ENCODE assay signal across 19 cellular contexts in genomic region chr1:183909672-183910071, GRCh38.
DNase-seq lines count a peak whose midpoint lies in the region; ATAC-seq and TF ChIP-seq lines count a peak whose summit lies in the region.
"Had no signal": no experiment of that assay in that cellular context is flagged by ENCODE, and none has a peak within 500 bp of the region (broad histone marks: within the 10 kb centered on the region; RNA-seq: fewer than 3 reads in every experiment).

No MANE protein-coding gene starts in this region.

- peaks cover 26% of the 10 kb centered on the region for H3K4me1 ChIP-seq in A673 (ENCODE audit: insufficient read depth, low read length, poor library complexity, severe bottlenecking)
- H3K4me1 ChIP-seq in effector memory CD4-positive, alpha-beta T cell (ENCODE audit: control insufficient read depth, insufficient read depth, low read length, poor library complexity, severe bottlenecking) = no peaks in the 10 kb centered on the region

- intact Hi-C loops in A673 (cut with micrococcal nuclease; ENCODE audit: unreplicated experiment) = no loop called here
- intact Hi-C loops in activated CD4-positive, alpha-beta memory T cell treated with anti-CD3 and anti-CD28 coated beads for 36 hours (cut with micrococcal nuclease) = loop anchor here (5.0 kb wide), 1 partner anchor 253 kb away; no protein-coding TSS in a partner anchor

- POLR2A ChIA-PET in A673 (lab: Charles Lee; ENCODE audit: low non-redundant PET) = no interaction called here
- POLR2A ChIA-PET in activated CD4-positive, alpha-beta memory T cell treated with anti-CD3 and anti-CD28 coated beads for 36 hours (lab: Charles Lee) = no interaction called here

- H3K27ac ChIP-seq in A673 (ENCODE audit: low read depth, low read length, poor library complexity, severe bottlenecking) = peak overlapping the region; percentile 30
- no peak overlapping the region for H3K27ac ChIP-seq in effector memory CD4-positive, alpha-beta T cell (ENCODE audit: insufficient read depth, low read length, poor library complexity, severe bottlenecking)
- H3K27ac ChIP-seq: RWPE1 had no signal

- H3K4me1 Mint-ChIP-seq in activated CD4-positive, alpha-beta memory T cell treated with anti-CD3 and anti-CD28 coated beads for 36 hours (ENCODE audit: low read depth) = peaks cover 13% of the 10 kb centered on the region
- H3K4me1 Mint-ChIP-seq in neural crest cell = peaks cover 11% of the 10 kb centered on the region

- TF ChIP-seq CTCF in A673 (conservative IDR thresholded peaks at IDR 0.05; ENCODE audit: low read depth, low read length) = no peak
- no peak for TF ChIP-seq CTCF in GM12865 (IDR thresholded peaks at IDR 0.05; ENCODE audit: insufficient read depth, low read depth, low read length, missing control alignments)
- TF ChIP-seq CTCF in neural crest cell (conservative IDR thresholded peaks at IDR 0.05) = no peak

- H3K36me3 ChIP-seq in A673 (ENCODE audit: insufficient read depth, low read length, poor library complexity, severe bottlenecking) = peaks cover 98% of the 10 kb centered on the region
- no peaks in the 10 kb centered on the region for H3K36me3 ChIP-seq in effector memory CD4-positive, alpha-beta T cell (ENCODE audit: control insufficient read depth, insufficient read depth, low read length)

- DNase-seq in A673 (ENCODE audit: low spot score) (no peak), GM12865 (ENCODE audit: low read depth) (peak; percentile 48), neural crest cell (ENCODE audit: low read depth, low spot score) (no peak), H4 (ENCODE audit: low spot score) (no peak), NCI-H524 (lab: John Stamatoyannopoulos, UW) (no peak)
- DNase-seq in activated CD4-positive, alpha-beta memory T cell treated with anti-CD3 and anti-CD28 coated beads for 36 hours = peak; percentile 18
- DNase-seq in effector memory CD4-positive, alpha-beta T cell = no peak
- DNase-seq: CD4-positive, alpha-beta T cell; EL; KBM-7; NCI-H1436; NCI-H2029; NCI-H2171 treated with DMSO at 0.1 percent for 48 hours; NCI-H446 treated with DMSO at 0.1 percent for 48 hours; NCI-H748 treated with DMSO at 0.1 percent for 48 hours; PC-3 had no signal

- H3K27me3 Mint-ChIP-seq in activated CD4-positive, alpha-beta memory T cell treated with anti-CD3 and anti-CD28 coated beads for 36 hours = no peaks in the 10 kb centered on the region
- no peaks in the 10 kb centered on the region for H3K27me3 Mint-ChIP-seq in neural crest cell (ENCODE audit: low read depth)
- H3K27me3 Mint-ChIP-seq: CD4-positive, alpha-beta T cell had no signal

- CTCF ChIA-PET in A673 (lab: Charles Lee) = no interaction called here
- CTCF ChIA-PET in activated CD4-positive, alpha-beta memory T cell treated with anti-CD3 and anti-CD28 coated beads for 36 hours (lab: Charles Lee) = no interaction called here

- no peaks in the 10 kb centered on the region for H3K27me3 ChIP-seq in A673 (replicated peaks; ENCODE audit: insufficient read depth, low read depth, low read length, poor library complexity)
- no peaks in the 10 kb centered on the region for H3K27me3 ChIP-seq in effector memory CD4-positive, alpha-beta T cell (replicated peaks; ENCODE audit: control insufficient read depth, insufficient read depth, low read length, poor library complexity, severe bottlenecking)

- no peaks in the 10 kb centered on the region for H3K9me3 ChIP-seq in A673 (ENCODE audit: low read depth, low read length, poor library complexity, severe bottlenecking)
- H3K9me3 ChIP-seq in effector memory CD4-positive, alpha-beta T cell (ENCODE audit: control insufficient read depth, low read length) = no peaks in the 10 kb centered on the region

- BruUV-seq in A673 (replicated peaks; lab: Mats Ljungman, UMichigan) = no TSS peak

- ATAC-seq in GM21619 (IDR thresholded peaks at IDR 0.05; ENCODE audit: unreplicated experiment) = no peak
- ATAC-seq: GM23338, PC-3 had no signal

- no peak overlapping the region for H3K4me3 Mint-ChIP-seq in activated CD4-positive, alpha-beta memory T cell treated with anti-CD3 and anti-CD28 coated beads for 36 hours
- no peak overlapping the region for H3K4me3 Mint-ChIP-seq in neural crest cell
- H3K4me3 Mint-ChIP-seq: CD4-positive, alpha-beta T cell; GM23338 had no signal

- H3K9me3 Mint-ChIP-seq in activated CD4-positive, alpha-beta memory T cell treated with anti-CD3 and anti-CD28 coated beads for 36 hours = no peaks in the 10 kb centered on the region
- H3K9me3 Mint-ChIP-seq in neural crest cell = no peaks in the 10 kb centered on the region
- H3K9me3 Mint-ChIP-seq: CD4-positive, alpha-beta T cell; GM23338 had no signal

- H3K4me3 ChIP-seq in A673 (ENCODE audit: low read depth, low read length, poor library complexity, severe bottlenecking) (no peak overlapping the region), GM12865 (ENCODE audit: low read depth, low read length) (no peak overlapping the region)
- H3K4me3 ChIP-seq in effector memory CD4-positive, alpha-beta T cell (ENCODE audit: insufficient read depth, low read depth, low read length, poor library complexity, severe bottlenecking) = no peak overlapping the region
- H3K4me3 ChIP-seq: GM23338 had no signal

- H3K27ac Mint-ChIP-seq in activated CD4-positive, alpha-beta memory T cell treated with anti-CD3 and anti-CD28 coated beads for 36 hours = no peak overlapping the region
- peak overlapping the region; percentile 66 for H3K27ac Mint-ChIP-seq in neural crest cell (ENCODE audit: unreplicated experiment)
- H3K27ac Mint-ChIP-seq: CD4-positive, alpha-beta T cell; GM23338 had no signal

- peaks cover 9% of the 10 kb centered on the region for H3K36me3 Mint-ChIP-seq in activated CD4-positive, alpha-beta memory T cell treated with anti-CD3 and anti-CD28 coated beads for 36 hours
- peaks cover 43% of the 10 kb centered on the region for H3K36me3 Mint-ChIP-seq in neural crest cell (ENCODE audit: low read depth)

Comparison
In these comparisons a context has a peak if more than half of its experiments do, and no peak if none do; other contexts are left out.
1. DNase-seq: peak in GM12865 (single experiment) and activated CD4-positive, alpha-beta memory T cell treated with anti-CD3 and anti-CD28 coated beads for 36 hours (single experiment); none in A673 (single experiment), neural crest cell (single experiment), H4 (single experiment), NCI-H524 (0 of 2) and effector memory CD4-positive, alpha-beta T cell (0 of 3).